ENCODE assay signal across 8 cellular contexts in the genomic region with DNA sequence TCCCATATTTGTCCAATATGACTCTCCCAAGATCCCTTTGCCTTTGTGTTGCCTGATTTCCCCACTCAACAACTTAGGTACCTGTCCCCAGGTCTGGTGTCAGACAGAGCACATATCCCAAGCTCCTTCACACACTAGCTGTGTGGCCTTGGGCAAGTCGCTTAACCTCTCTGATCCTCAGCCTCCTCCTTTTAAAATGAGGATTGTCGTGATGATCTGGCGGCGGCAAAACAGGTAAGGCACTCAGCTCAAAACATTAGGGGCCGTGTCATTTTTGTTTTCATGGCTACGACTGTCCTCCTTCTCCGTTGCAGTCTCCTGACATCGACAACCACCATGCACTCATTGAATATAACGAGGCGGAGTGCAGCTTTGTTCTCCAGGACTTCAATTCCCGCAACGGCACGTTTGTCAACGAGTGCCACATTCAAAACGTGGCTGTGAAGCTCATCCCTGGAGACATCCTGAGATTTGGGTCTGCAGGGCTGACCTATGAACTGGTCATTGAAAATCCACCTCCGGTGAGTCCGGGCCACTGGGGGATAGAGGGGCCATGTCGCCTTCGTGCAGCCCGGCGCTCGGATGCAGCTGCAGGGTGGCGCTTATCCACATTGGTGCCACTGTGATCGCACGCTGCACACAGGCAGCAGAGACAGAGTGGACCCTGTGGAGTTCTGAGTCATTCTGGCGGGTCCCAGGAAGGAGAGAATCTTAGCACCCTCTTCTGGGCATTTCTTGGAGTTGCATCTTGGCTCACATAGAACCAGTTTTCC. TPM values are rescaled to one million over a fixed set of nuclear protein-coding genes. Genes with fewer than 3 reads are reported as not detected.
A peak's percentile ranks its signal among the peaks of the same experiment; 100 is the strongest.
DNase-seq lines count a peak whose midpoint lies in the region; TF ChIP-seq lines count a peak whose summit lies in the region.

No MANE protein-coding gene starts in this region.

- TF ChIP-seq POLR2A in sigmoid colon (IDR thresholded peaks at IDR 0.05): no peak

- intact Hi-C loops in PC-9 (cut with micrococcal nuclease; ENCODE audit: unreplicated experiment) (loop anchor here (1.0 to 5.0 kb wide), 6 partner anchors 32 to 470 kb away; partner anchors contain the start of gene TMEM82), sigmoid colon (cut with DNase I) (loop anchor here (1.0 to 5.0 kb wide), 3 partner anchors 60 to 144 kb away; no protein-coding TSS in a partner anchor)

- CTCF ChIA-PET in PC-9 (lab: Charles Lee): interaction anchor here (0.6 to 3.2 kb wide), 7 partner anchors 18 to 160 kb away, joined by 3 to 15 read pairs (median 4); no protein-coding TSS in a partner anchor

- TF ChIP-seq EP300 in sigmoid colon (IDR thresholded peaks at IDR 0.05): no peak

- H3K9ac ChIP-seq in Karpas-422 (ENCODE audit: low read length): no peak overlapping the region

- WGBS in sigmoid colon, 2 donors: 33 to 38% methylated on average over 26 of the region's 26 CpGs

- TF ChIP-seq CTCF in PC-9 (conservative IDR thresholded peaks at IDR 0.05) (peak; percentile 77), astrocyte of the cerebellum (IDR thresholded peaks at IDR 0.05; ENCODE audit: low read depth, low read length, missing control alignments) (peak; percentile 77), sigmoid colon (IDR thresholded peaks at IDR 0.05) (peak in 3 of 4 experiments; percentile 71 to 81 (median 80))

- DNase-seq in GDM1 (lab: John Stamatoyannopoulos, UW): peak; percentile 46
- DNase-seq in Karpas-422: peak; percentile 80
- peak; percentile 54 to 65 for DNase-seq in PC-9
- peak; percentile 46 for DNase-seq in astrocyte of the cerebellum (ENCODE audit: low read depth)
- peak in 28 of 51 donors; percentile 9 to 62 (median 38) for DNase-seq in hypothalamus (lab: John Stamatoyannopoulos, UW)
- DNase-seq in sigmoid colon: peak; percentile 83
- DNase-seq in 8988T: no peak
- DNase-seq in effector CD4-positive, alpha-beta T cell: no peak

- POLR2A ChIA-PET in PC-9 (lab: Charles Lee; ENCODE audit: unreplicated experiment): interaction anchor here (0.7 kb wide), 1 partner anchor 48 kb away, joined by 4 read pairs; no protein-coding TSS in a partner anchor

- BruUV-seq in PC-9 (replicated peaks; lab: Mats Ljungman, UMichigan): no TSS peak

- no peaks in the 10 kb centered on the region for H3K27me3 ChIP-seq in Karpas-422 (ENCODE audit: low read length)
- no peaks in the 10 kb centered on the region for H3K27me3 ChIP-seq in PC-9 (ENCODE audit: insufficient read depth, low read depth)
- no peaks in the 10 kb centered on the region for H3K27me3 ChIP-seq in sigmoid colon

- H2AFZ ChIP-seq in Karpas-422 (ENCODE audit: low read length): no peak overlapping the region
- no peak overlapping the region for H2AFZ ChIP-seq in PC-9

- no peak overlapping the region for H3K4me3 ChIP-seq in Karpas-422 (ENCODE audit: low read length)
- H3K4me3 ChIP-seq in PC-9: no peak overlapping the region
- H3K4me3 ChIP-seq in astrocyte of the cerebellum (ENCODE audit: low read depth, low read length): no peak overlapping the region
- H3K4me3 ChIP-seq in sigmoid colon: no peak overlapping the region

- no peaks in the 10 kb centered on the region for H3K79me2 ChIP-seq in Karpas-422 (ENCODE audit: low read length)
- H3K79me2 ChIP-seq in PC-9 (ENCODE audit: low read depth): no peaks in the 10 kb centered on the region

- no peaks in the 10 kb centered on the region for H3K9me3 ChIP-seq in Karpas-422 (ENCODE audit: low read length)
- no peaks in the 10 kb centered on the region for H3K9me3 ChIP-seq in PC-9 (ENCODE audit: insufficient read depth, low read depth)
- no peaks in the 10 kb centered on the region for H3K9me3 ChIP-seq in sigmoid colon

- H3F3A ChIP-seq in PC-9 (ENCODE audit: insufficient read depth, low read depth): no peaks in the 10 kb centered on the region

- H3K27ac ChIP-seq in Karpas-422 (ENCODE audit: low read length): no peak overlapping the region
- H3K27ac ChIP-seq in PC-9: no peak overlapping the region
- H3K27ac ChIP-seq in sigmoid colon: no peak overlapping the region

- H3K4me1 ChIP-seq in Karpas-422 (ENCODE audit: low read length) (no peaks in the 10 kb centered on the region), PC-9 (replicated peaks; ENCODE audit: insufficient read depth) (no peaks in the 10 kb centered on the region), sigmoid colon (peaks cover 0 to 10% (median 6%) of the 10 kb centered on the region in 4 donors)

- in situ Hi-C loops in astrocyte of the cerebellum (cut with HindIII; ENCODE audit: low sequenced_read_pairs): no loop called here

- no peak overlapping the region for H3K4me2 ChIP-seq in Karpas-422 (ENCODE audit: low read depth, low read length, poor library complexity, severe bottlenecking)
- peak overlapping the region; percentile 30; the same call in 1 of the 2 replicates for H3K4me2 ChIP-seq in PC-9

- no peaks in the 10 kb centered on the region for H3K9me2 ChIP-seq in Karpas-422 (replicated peaks; ENCODE audit: insufficient read depth, low read length)
- no peaks in the 10 kb centered on the region for H3K9me2 ChIP-seq in PC-9 (ENCODE audit: insufficient read depth)

- H3K36me3 ChIP-seq in Karpas-422 (ENCODE audit: insufficient read depth, low read length) (no peaks in the 10 kb centered on the region), PC-9 (ENCODE audit: low read depth) (no peaks in the 10 kb centered on the region), sigmoid colon (no peaks in the 10 kb centered on the region)

- H4K20me1 ChIP-seq in Karpas-422 (ENCODE audit: insufficient read depth, low read depth, low read length): no peaks in the 10 kb centered on the region
- no peaks in the 10 kb centered on the region for H4K20me1 ChIP-seq in PC-9 (ENCODE audit: insufficient read depth)

RNA-seq across cellular contexts. Expression of gene FHAD1, which starts 25.2 kb away (rescaled TPM):
- 0.45 and 1.2 TPM in 2 replicates for total RNA-seq in Karpas-422 (2014; rRNA removed; shearing (Covaris generic); ENCODE audit: low replicate concordance)
- total RNA-seq in PC-9 (2021) (6.9 and 8.2 TPM in 2 replicates), sigmoid colon (1 to 10 TPM in 1 of 4 donors, under 1 TPM in 1, not detected in 2; 0.27 to 1.1 TPM)
- 1 to 10 TPM in 1 of 3 donors, under 1 TPM in 2; 0.70 to 1.8 (median 0.92) TPM for polyA plus RNA-seq in sigmoid colon

Comparison
In these comparisons a context has a peak if more than half of its experiments do, and no peak if none do; other contexts are left out.
1. DNase-seq: peak in GDM1 (single experiment), Karpas-422 (single experiment), PC-9 (2 of 2), astrocyte of the cerebellum (single experiment), hypothalamus (28 of 51) and sigmoid colon (single experiment); none in 8988T (single experiment) and effector CD4-positive, alpha-beta T cell (single experiment).
2. Peak in every context shown above with its lines, with median percentiles within 50 percentile points of each other: CTCF ChIP-seq.